ENCODE assay signal across 1 cellular context in genomic region chr22:22907551-22908494, GRCh38.
A peak's percentile ranks its signal among the peaks of the same experiment; 100 is the strongest.
TF ChIP-seq lines count a peak whose summit lies in the region.

No MANE protein-coding gene starts in this region.

TF ChIP-seq in K562, 482 proteins besides CTCF, POLR2A, EP300 and RAD21 (continued from another document and continues in another):
- TF ChIP-seq ZNF143 (CRISPR knock-in tag; IDR thresholded peaks at IDR 0.05) (no peak), CREBBP (IDR thresholded peaks at IDR 0.05; ENCODE audit: low read depth, low read length) (no peak), BDP1 (IDR thresholded peaks at IDR 0.05; ENCODE audit: insufficient read depth, insufficient read length) (no peak), BHLHE40 (IDR thresholded peaks at IDR 0.05; ENCODE audit: low read length) (peak; percentile 32; the same call in 1 of the 2 replicates), MEF2D (tag; conservative IDR thresholded peaks at IDR 0.05; ENCODE audit: low read depth) (no peak), RBM15 (IDR thresholded peaks at IDR 0.05; ENCODE audit: insufficient read depth, low read length) (no peak), ZNF134 (CRISPR knock-in tag; conservative IDR thresholded peaks at IDR 0.05) (no peak), ZNF23 (CRISPR knock-in tag; IDR thresholded peaks at IDR 0.05) (no peak), NEUROD1 (IDR thresholded peaks at IDR 0.05; ENCODE audit: borderline replicate concordance, low read depth, low read length, partially characterized antibody) (no peak), RBM39 (optimal IDR thresholded peaks at IDR 0.05; ENCODE audit: low read depth, low read length) (peak; percentile 53), MLX (CRISPR knock-in tag; conservative IDR thresholded peaks at IDR 0.05) (0 out of 4 replicates have a peak, but pooled peaks of 1 of the 2 experiments have one; percentile 10), KLF10 (CRISPR knock-in tag; IDR thresholded peaks at IDR 0.05) (no peak), ILF3 (IDR thresholded peaks at IDR 0.05; ENCODE audit: borderline replicate concordance) (no peak), SNRNP70 (optimal IDR thresholded peaks at IDR 0.05; ENCODE audit: low read depth, low read length) (peak; percentile 77), SIN3A (IDR thresholded peaks at IDR 0.05; ENCODE audit: borderline replicate concordance in 2 of 2, control insufficient read depth in 1 of 2, low read depth in 2 of 2, low read length in 2 of 2) (0 out of 4 replicates have a peak, but pooled peaks of 1 of the 2 experiments have one; percentile 47), E4F1 (CRISPR knock-in tag; IDR thresholded peaks at IDR 0.05; ENCODE audit: borderline replicate concordance) (no peak), ZNF609 (CRISPR knock-in tag; IDR thresholded peaks at IDR 0.05; ENCODE audit: borderline replicate concordance) (no peak), GATAD2A (IDR thresholded peaks at IDR 0.05) (no peak), FOXP1 (CRISPR knock-in tag; IDR thresholded peaks at IDR 0.05) (no peak), E2F3 (CRISPR knock-in tag; IDR thresholded peaks at IDR 0.05) (no peak), IFI16 (CRISPR knock-in tag; IDR thresholded peaks at IDR 0.05) (no peak), ZNF449 (CRISPR knock-in tag; IDR thresholded peaks at IDR 0.05) (no peak), THAP12 (CRISPR knock-in tag; IDR thresholded peaks at IDR 0.05) (peak; percentile 76; the same call in 1 of the 2 replicates), BRF2 (IDR thresholded peaks at IDR 0.05; ENCODE audit: borderline replicate concordance, insufficient read depth, insufficient read length) (no peak), MCM7 (IDR thresholded peaks at IDR 0.05) (peak in 1 of 2 experiments; percentile 4; a peak in 1 of 4 replicates), ZFP36 (IDR thresholded peaks at IDR 0.05; ENCODE audit: low read depth, low read length, partially characterized antibody) (no peak), CBX1 (IDR thresholded peaks at IDR 0.05; ENCODE audit: low read depth) (no peak), HOXB6 (CRISPR knock-in tag; IDR thresholded peaks at IDR 0.05; ENCODE audit: borderline replicate concordance) (no peak), RREB1 (CRISPR knock-in tag; IDR thresholded peaks at IDR 0.05) (no peak), FOXJ2 (tag; IDR thresholded peaks at IDR 0.05) (no peak), RBM17 (IDR thresholded peaks at IDR 0.05; ENCODE audit: borderline replicate concordance, low read depth, low read length) (no peak), CBX3 (IDR thresholded peaks at IDR 0.05; ENCODE audit: borderline replicate concordance in 1 of 2, low read length in 2 of 2) (no peak), WHSC1 (IDR thresholded peaks at IDR 0.05; ENCODE audit: low read length) (no peak), RBBP5 (IDR thresholded peaks at IDR 0.05; ENCODE audit: borderline replicate concordance, insufficient read depth, low read length, poor library complexity, severe bottlenecking) (no peak), ATF6 (CRISPR knock-in tag; IDR thresholded peaks at IDR 0.05) (no peak), FOXA1 (IDR thresholded peaks at IDR 0.05; ENCODE audit: borderline replicate concordance) (no peak), SIN3B (IDR thresholded peaks at IDR 0.05; ENCODE audit: low read depth) (no peak), SMAD1 (IDR thresholded peaks at IDR 0.05; ENCODE audit: low read depth, low read length, partially characterized antibody) (no peak)
